ENCODE assay signal across 11 cellular contexts in genomic region chr9:971901-972511, GRCh38. TPM values are rescaled to one million over a fixed set of nuclear protein-coding genes. Genes with fewer than 3 reads are reported as not detected.
DNase-seq lines count a peak whose midpoint lies in the region; ATAC-seq, FAIRE-seq and TF ChIP-seq lines count a peak whose summit lies in the region.
"Had no signal": no experiment of that assay in that cellular context is flagged by ENCODE, and none has a peak within 500 bp of the region (broad histone marks: within the 10 kb centered on the region; RNA-seq: fewer than 3 reads in every experiment).

No MANE protein-coding gene starts in this region.

- H3K4me1 ChIP-seq in right lobe of liver (peaks cover 0 to 11% (median 0%) of the 10 kb centered on the region in 4 donors), HepG2 (ENCODE audit: insufficient read depth, low read length) (no peaks in the 10 kb centered on the region), esophagus (ENCODE audit: control insufficient read depth in 2 of 2, insufficient read depth in 2 of 2, low read length in 1 of 2) (peaks cover 3 to 4% of the 10 kb centered on the region in 2 donors), urinary bladder (ENCODE audit: insufficient read depth) (no peaks in the 10 kb centered on the region)
- H3K4me1 ChIP-seq in naive thymus-derived CD4-positive, alpha-beta T cell (ENCODE audit: control insufficient read depth in 2 of 2, insufficient read depth in 2 of 2, low read length in 2 of 2), result peaks cover 0 to 4% of the 10 kb centered on the region in 2 donors

- H3K27me3 ChIP-seq in right lobe of liver (peaks cover 19 to 79% of the 10 kb centered on the region in 2 donors), HepG2 (ENCODE audit: control insufficient read depth in 1 of 2, insufficient read depth in 2 of 2, low read length in 2 of 2) (peaks cover 6 to 60% of the 10 kb centered on the region in 2 experiments), esophagus (ENCODE audit: control insufficient read depth in 1 of 2, insufficient read depth in 2 of 2, low read length in 2 of 2) (peaks cover 12 to 24% of the 10 kb centered on the region in 2 donors)
- H3K27me3 ChIP-seq in naive thymus-derived CD4-positive, alpha-beta T cell (ENCODE audit: control insufficient read depth in 2 of 2, insufficient read depth in 2 of 2, low read length in 2 of 2), result peaks cover 7 to 48% of the 10 kb centered on the region in 2 donors

- H3K9me3 ChIP-seq in right lobe of liver, result no peaks in the 10 kb centered on the region
- H3K9me3 ChIP-seq in HepG2 (ENCODE audit: low read length), result no peaks in the 10 kb centered on the region
- H3K9me3 ChIP-seq in esophagus (ENCODE audit: control insufficient read depth in 2 of 2, insufficient read depth in 1 of 2, low read depth in 1 of 2, low read length in 1 of 2), result no peaks in the 10 kb centered on the region
- H3K9me3 ChIP-seq in naive thymus-derived CD4-positive, alpha-beta T cell (ENCODE audit: control insufficient read depth in 2 of 3, low read length in 3 of 3), result no peaks in the 10 kb centered on the region

- no peaks in the 10 kb centered on the region for H3K36me3 ChIP-seq in right lobe of liver
- H3K36me3 ChIP-seq in HepG2 (replicated peaks in 1 of 2; ENCODE audit: control insufficient read depth in 1 of 2, insufficient read depth in 2 of 2, low read length in 2 of 2), result no peaks in the 10 kb centered on the region
- no peaks in the 10 kb centered on the region for H3K36me3 ChIP-seq in esophagus (ENCODE audit: control insufficient read depth in 2 of 2, insufficient read depth in 2 of 2, low read length in 1 of 2)
- no peaks in the 10 kb centered on the region for H3K36me3 ChIP-seq in naive thymus-derived CD4-positive, alpha-beta T cell (ENCODE audit: control insufficient read depth in 2 of 3, insufficient read depth in 3 of 3, low read length in 3 of 3)
- H3K36me3 ChIP-seq in urinary bladder (ENCODE audit: insufficient read depth), result no peaks in the 10 kb centered on the region

- TF ChIP-seq CTCF in right lobe of liver (IDR thresholded peaks at IDR 0.05) (no peak), HepG2 (CRISPR knock-in tag; IDR thresholded peaks at IDR 0.05) (no peak)

- intact Hi-C loops in right lobe of liver (cut with DNase I) (no loop called here), HepG2 (cut with micrococcal nuclease; ENCODE audit: unreplicated experiment) (no loop called here)
- intact Hi-C loops in naive thymus-derived CD4-positive, alpha-beta T cell (cut with micrococcal nuclease), result loop anchor here in 1 of 2 donors (2.0 kb wide), 1 partner anchor 77 kb away; no protein-coding TSS in a partner anchor

- no peak for DNase-seq in right lobe of liver
- no peak for DNase-seq in HepG2 (ENCODE audit: low spot score)
- DNase-seq in naive thymus-derived CD4-positive, alpha-beta T cell, result no peak
- DNase-seq: Calu3 had no signal

- H3K79me2 ChIP-seq in HepG2 (ENCODE audit: insufficient read depth, low read length), result no peaks in the 10 kb centered on the region

- BruUV-seq in HepG2 (replicated peaks; lab: Mats Ljungman, UMichigan), result no TSS peak

- peak overlapping the region in 1 of 9 donors; percentile 52 for H3K27ac Mint-ChIP-seq in naive thymus-derived CD4-positive, alpha-beta T cell

- peaks cover 0 to 5% (median 0%) of the 10 kb centered on the region in 5 donors for H3K36me3 Mint-ChIP-seq in naive thymus-derived CD4-positive, alpha-beta T cell

- no peaks in the 10 kb centered on the region for H4K20me1 ChIP-seq in HepG2 (ENCODE audit: insufficient read depth, low read length)

- no peak for TF ChIP-seq EP300 in HepG2 (IDR thresholded peaks at IDR 0.05; ENCODE audit: low read depth in 2 of 2, low read length in 2 of 2)
- TF ChIP-seq EP300 in HepG2 (CRISPR knock-in tag; IDR thresholded peaks at IDR 0.05; ENCODE audit: borderline replicate concordance), result no peak

- POLR2A ChIA-PET in HepG2 (lab: Yijun Ruan, JAX), result no interaction called here
- POLR2A ChIA-PET in naive thymus-derived CD4-positive, alpha-beta T cell (lab: Charles Lee), result no interaction called here

- TF ChIP-seq POLR2A in right lobe of liver (IDR thresholded peaks at IDR 0.05) (no peak), HepG2 (IDR thresholded peaks at IDR 0.05; ENCODE audit: insufficient read depth in 1 of 2, low read depth in 2 of 2, low read length in 2 of 2) (no peak)

- H3K27me3 Mint-ChIP-seq in naive thymus-derived CD4-positive, alpha-beta T cell, result peaks cover 65 to 87% (median 71%) of the 10 kb centered on the region in 5 donors

- peaks cover 0 to 24% (median 5%) of the 10 kb centered on the region in 11 donors for H3K9me3 Mint-ChIP-seq in naive thymus-derived CD4-positive, alpha-beta T cell

- ATAC-seq in right lobe of liver, result peak in 3 of 4 donors; percentile 10 to 31 (median 30)
- no peak for ATAC-seq in HepG2
- no peak for ATAC-seq in naive thymus-derived CD4-positive, alpha-beta T cell
- no peak for ATAC-seq in HG03139 (IDR thresholded peaks at IDR 0.05; ENCODE audit: unreplicated experiment)
- no peak for ATAC-seq in HG02870 (IDR thresholded peaks at IDR 0.05; ENCODE audit: unreplicated experiment)
- ATAC-seq in HG03442 (IDR thresholded peaks at IDR 0.05; ENCODE audit: unreplicated experiment), result no peak

- no peak overlapping the region for H2AFZ ChIP-seq in HepG2 (ENCODE audit: low read length)

- H3K4me2 ChIP-seq in HepG2 (ENCODE audit: low read depth, low read length), result no peak overlapping the region

- H3K4me1 Mint-ChIP-seq in naive thymus-derived CD4-positive, alpha-beta T cell, result peaks cover 15 to 54% (median 38%) of the 10 kb centered on the region in 7 donors

- 0% methylated on average over 4 of the region's 42 CpGs for WGBS in right lobe of liver (ENCODE audit: insufficient coverage, low coverage, low lambda C conversion rate, missing lambda C conversion rate)
- 50% methylated on average over 33 of the region's 42 CpGs for WGBS in HepG2 (ENCODE audit: low lambda C conversion rate)
- 3 to 5% methylated on average over 42 of the region's 42 CpGs for WGBS in esophagus, 2 donors
- 3% methylated on average over 42 of the region's 42 CpGs for WGBS in urinary bladder

- H3K27ac ChIP-seq in right lobe of liver (no peak overlapping the region), HepG2 (ENCODE audit: extremely low read length, insufficient read depth, low read length) (no peak overlapping the region), esophagus (ENCODE audit: low read depth in 2 of 2, low read length in 1 of 2) (no peak overlapping the region), urinary bladder (ENCODE audit: low read depth) (no peak overlapping the region)
- H3K27ac ChIP-seq in naive thymus-derived CD4-positive, alpha-beta T cell (ENCODE audit: low read depth, low read length), result no peak overlapping the region

- H3K4me3 Mint-ChIP-seq in naive thymus-derived CD4-positive, alpha-beta T cell, result peak overlapping the region in 9 of 10 donors; percentile 2 to 71 (median 56)

- TF ChIP-seq RAD21 in HepG2 (CRISPR knock-in tag; IDR thresholded peaks at IDR 0.05), result no peak

- H3K4me3 ChIP-seq in right lobe of liver (no peak overlapping the region), HepG2 (replicated peaks in 1 of 3; ENCODE audit: insufficient read depth in 1 of 3, low read depth in 2 of 3, low read length in 3 of 3) (no peak overlapping the region), esophagus (ENCODE audit: low read depth in 1 of 2, low read length in 2 of 2) (peak overlapping the region; percentile 36 to 50), urinary bladder (ENCODE audit: low read depth, low read length) (peak overlapping the region; percentile 14)
- H3K4me3 ChIP-seq in naive thymus-derived CD4-positive, alpha-beta T cell (ENCODE audit: low read length), result no peak overlapping the region

- CTCF ChIA-PET in HepG2 (lab: Yijun Ruan, JAX; ENCODE audit: low intra/inter-chr PET ratio, low total read pairs), result no interaction called here
- CTCF ChIA-PET in naive thymus-derived CD4-positive, alpha-beta T cell (lab: Charles Lee), result no interaction called here

- in situ Hi-C loops in HepG2 (cut with HindIII; ENCODE audit: extremely low pct_ligation_motif_present, low pct_unique_long_range_greater_than_20kb), result no loop called here

- no peak overlapping the region for H3K9ac ChIP-seq in HepG2 (ENCODE audit: insufficient read depth, low read depth, low read length)

- FAIRE-seq in HepG2 (lab: Jason Lieb, UNC), result no peak
- FAIRE-seq: colon had no signal

RNA-seq across cellular contexts. Expression of gene DMRT3, which starts 4.4 kb away (rescaled TPM):
- total RNA-seq in right lobe of liver (not detected), HepG2 (2016; rRNA removed; fragmentation: Illumina TruSeq; extraction: Trizol) (not detected in 2 replicates), urinary bladder (not detected)
- total RNA-seq in HepG2 (2016; cell fraction: cytosol; rRNA removed; fragmentation: Illumina TruSeq; extraction: Trizol; ENCODE audit: low read depth), result not detected in 2 replicates
- total RNA-seq in HepG2 (2016; cell fraction: insoluble cytoplasmic fraction; rRNA removed; fragmentation: Illumina TruSeq; extraction: Trizol), result not detected in 2 replicates
- not detected in 2 replicates for total RNA-seq in HepG2 (2016; cell fraction: membrane; rRNA removed; fragmentation: Illumina TruSeq; extraction: Trizol)
- not detected in 2 replicates for total RNA-seq in HepG2 (2016; cell fraction: nucleus; rRNA removed; fragmentation: Illumina TruSeq; extraction: Trizol)
- polyA plus RNA-seq in HepG2 (2011; rRNA removed) (not detected in 2 replicates), esophagus (under 1 TPM; 0.20 to 0.22 TPM), urinary bladder (0.09 TPM)
- not detected in 2 replicates for polyA plus RNA-seq in HepG2 (2011; cell fraction: cytosol; rRNA removed)
- polyA plus RNA-seq in HepG2 (2011; cell fraction: nucleus; rRNA removed), result not detected in 2 replicates
- polyA plus RNA-seq in HepG2 (2012), result not detected in 2 replicates
- not detected in 2 replicates for polyA plus RNA-seq in HepG2 (2016; cell fraction: cytosol; fragmentation: Illumina TruSeq; extraction: Trizol; ENCODE audit: low read depth)
- not detected in 2 replicates for polyA plus RNA-seq in HepG2 (2016; cell fraction: insoluble cytoplasmic fraction; fragmentation: Illumina TruSeq; extraction: Trizol; ENCODE audit: low read depth)
- not detected in 2 replicates for polyA plus RNA-seq in HepG2 (2016; cell fraction: membrane; fragmentation: Illumina TruSeq; extraction: Trizol; ENCODE audit: low read depth)
- polyA plus RNA-seq in HepG2 (2016; cell fraction: nucleus; fragmentation: Illumina TruSeq; extraction: Trizol; ENCODE audit: insufficient read depth, low read depth), result not detected in 2 replicates
- not detected in 2 replicates for polyA minus RNA-seq in HepG2 (2011; rRNA and poly(A)+ RNA removed; ENCODE audit: low replicate concordance)
- not detected in 2 replicates for polyA minus RNA-seq in HepG2 (2011; cell fraction: cytosol; rRNA and poly(A)+ RNA removed)
- not detected in 2 replicates for polyA minus RNA-seq in HepG2 (2011; cell fraction: nucleus; rRNA and poly(A)+ RNA removed)
- total RNA-seq in naive thymus-derived CD4-positive, alpha-beta T cell, result not detected
- polyA plus RNA-seq in naive thymus-derived CD4-positive, alpha-beta T cell, result not detected
- total RNA-seq: Calu3; T-helper 2 cell treated with Interferon-gamma antibody and Interleukin-4, amounts not matched to agents 100 ng/mL and 5 ng/mL, for 36 hours had no signal

Comparison
In these comparisons a context has a peak if more than half of its experiments do, and no peak if none do; other contexts are left out.
1. ATAC-seq: peak in right lobe of liver (3 of 4); none in HepG2 (single experiment), naive thymus-derived CD4-positive, alpha-beta T cell (single experiment), HG03139 (single experiment), HG02870 (single experiment) and HG03442 (single experiment).
2. H3K4me3 ChIP-seq: peak in esophagus (2 of 2) and urinary bladder (single experiment); none in right lobe of liver (0 of 3), HepG2 (0 of 3) and naive thymus-derived CD4-positive, alpha-beta T cell (single experiment).